2 cellular contexts compared by ENCODE assay signal in genomic region chr2:169513926-169514325, GRCh38.
TF ChIP-seq lines count a peak whose summit lies in the region.

No MANE protein-coding gene starts in this region.

TF ChIP-seq in IMR-90, 13 proteins besides CTCF, POLR2A, EP300 and RAD21:
- TF ChIP-seq FOS (IDR thresholded peaks at IDR 0.05; ENCODE audit: low read depth, low read length) (no peak), BHLHE40 (IDR thresholded peaks at IDR 0.05; ENCODE audit: low read depth, low read length) (no peak), RFX5 (IDR thresholded peaks at IDR 0.05; ENCODE audit: low read depth, low read length) (no peak), SMC3 (IDR thresholded peaks at IDR 0.05; ENCODE audit: low read depth, low read length) (no peak), CHD1 (IDR thresholded peaks at IDR 0.05; ENCODE audit: low read depth, low read length) (no peak), CEBPB (IDR thresholded peaks at IDR 0.05; ENCODE audit: low read depth, low read length) (no peak)

TF ChIP-seq in K562, 482 proteins besides CTCF, POLR2A, EP300 and RAD21:
- TF ChIP-seq ZNF699 (CRISPR knock-in tag; IDR thresholded peaks at IDR 0.05; ENCODE audit: insufficient replicate concordance): no peak
- TF ChIP-seq CEBPB (tag; IDR thresholded peaks at IDR 0.05): peak; percentile 71
- peak; percentile 77 for TF ChIP-seq PKNOX1 (IDR thresholded peaks at IDR 0.05)
- no peak for TF ChIP-seq PHF21A (IDR thresholded peaks at IDR 0.05; ENCODE audit: borderline replicate concordance, low read depth)
- no peak for TF ChIP-seq ARID1B (IDR thresholded peaks at IDR 0.05)
- TF ChIP-seq MEIS2 (IDR thresholded peaks at IDR 0.05; ENCODE audit: partially characterized antibody): peak; percentile 15
- no peak for TF ChIP-seq PBX2 (CRISPR knock-in tag; IDR thresholded peaks at IDR 0.05; ENCODE audit: low read depth)
- 0 out of 2 replicates have a peak, but pooled peaks have one; percentile 21 for TF ChIP-seq PBX2 (tag; conservative IDR thresholded peaks at IDR 0.05; ENCODE audit: low read depth)
- no peak for TF ChIP-seq ZSCAN29 (IDR thresholded peaks at IDR 0.05)
- no peak for TF ChIP-seq CEBPG (CRISPR knock-in tag; IDR thresholded peaks at IDR 0.05)
- peak; percentile 29 to 65; a peak in 3 of 4 replicates for TF ChIP-seq CEBPG (tag; conservative IDR thresholded peaks at IDR 0.05 in 1 of 2, IDR thresholded peaks at IDR 0.05 in 1 of 2)
TF ChIP-seq in K562: peak in this region for 5.
